Comparison of ENCODE assay signal across 24 cellular contexts in genomic region chr20:4384961-4385360, GRCh38.
"Had no signal": no experiment of that assay in that cellular context is flagged by ENCODE, and none has a peak within 500 bp of the region (broad histone marks: within the 10 kb centered on the region; RNA-seq: fewer than 3 reads in every experiment).

No MANE protein-coding gene starts in this region.

- H3K4me2 ChIP-seq: smooth muscle cell had no signal

- DNase-seq: islet precursor cell; left ventricle myocardium inferior; mesendoderm; naive B cell; natural killer cell; nephron progenitor cell; ovary; right lobe of liver; stimulated activated CD4-positive, alpha-beta T cell treated with anti-CD3 and anti-CD28 coated beads, Interleukin-1b, Interleukin-23, amount 100 ng/mL, for 48 hours; stimulated activated CD4-positive, alpha-beta T cell treated with anti-CD3 and anti-CD28 coated beads, Interleukin-2, amount 100 ng/mL, for 48 hours; stimulated activated CD4-positive, alpha-beta T cell treated with anti-CD3 and anti-CD28 coated beads, Interleukin-4, amount 100 ng/mL, for 4 hours; stimulated activated CD8-positive, alpha-beta memory T cell treated with anti-CD3 and anti-CD28 coated beads, Interleukin-4, amount 100 ng/mL, for 48 hours; stimulated activated naive CD4-positive, alpha-beta T cell treated with Interleukin-2 at 50 U/mL for 16 hours; stimulated activated naive CD8-positive, alpha-beta T cell treated with anti-CD3 and anti-CD28 coated beads, Interleukin-15, amount 100 ng/mL, for 72 hours; substantia nigra; uterus had no signal

- H3K4me1 Mint-ChIP-seq: mesothelial cell of epicardium; naive B cell; natural killer cell; nephron progenitor cell; stimulated activated memory B cell treated with anti-CD40 and anti-IgM and Interleukin-4, amounts not matched to agents 10 μg/mL and 1 μg/mL and 100 μg/mL, for 72 hours; stimulated activated naive CD8-positive, alpha-beta T cell treated with anti-CD3 and anti-CD28 coated beads, Interleukin-15, amount 100 ng/mL, for 72 hours had no signal

- H3K36me3 Mint-ChIP-seq: mesothelial cell of epicardium; naive B cell; stimulated activated memory B cell treated with anti-CD40 and anti-IgM and Interleukin-4, amounts not matched to agents 10 μg/mL and 1 μg/mL and 100 μg/mL, for 72 hours; type B pancreatic cell had no signal

- H3K27me3 Mint-ChIP-seq: progenitor cell of endocrine pancreas had no signal

- H3K27ac ChIP-seq: left ventricle myocardium inferior, ovary, right atrium auricular region, right lobe of liver, tibial nerve, uterus had no signal

- H3K9me3 Mint-ChIP-seq: stimulated activated memory B cell treated with anti-CD40 and anti-IgM and Interleukin-4, amounts not matched to agents 10 μg/mL and 1 μg/mL and 100 μg/mL, for 72 hours; type B pancreatic cell had no signal

- H3K4me3 Mint-ChIP-seq: mesothelial cell of epicardium; natural killer cell; nephron progenitor cell; stimulated activated memory B cell treated with anti-CD40 and anti-IgM and Interleukin-4, amounts not matched to agents 10 μg/mL and 1 μg/mL and 100 μg/mL, for 72 hours; stimulated activated naive CD8-positive, alpha-beta T cell treated with anti-CD3 and anti-CD28 coated beads, Interleukin-15, amount 100 ng/mL, for 72 hours; type B pancreatic cell had no signal

- H3K27ac Mint-ChIP-seq: mesothelial cell of epicardium; natural killer cell; nephron progenitor cell; progenitor cell of endocrine pancreas; stimulated activated memory B cell treated with anti-CD40 and anti-IgM and Interleukin-4, amounts not matched to agents 10 μg/mL and 1 μg/mL and 100 μg/mL, for 72 hours; stimulated activated naive CD8-positive, alpha-beta T cell treated with anti-CD3 and anti-CD28 coated beads, Interleukin-15, amount 100 ng/mL, for 72 hours; type B pancreatic cell had no signal

- H3K4me1 ChIP-seq: left ventricle myocardium inferior, right atrium auricular region, right lobe of liver, tibial nerve, uterus had no signal

- H3K27me3 ChIP-seq: ovary, right atrium auricular region, right lobe of liver, tibial nerve, uterus had no signal

- H3K36me3 ChIP-seq: left ventricle myocardium inferior, ovary, right atrium auricular region, right lobe of liver, tibial nerve, uterus had no signal

- H3K4me3 ChIP-seq: left ventricle myocardium inferior, lung, ovary, right atrium auricular region, right lobe of liver, smooth muscle cell, tibial nerve, uterus had no signal

- ATAC-seq: natural killer cell; right lobe of liver; stimulated activated memory B cell treated with anti-CD40 and anti-IgM and Interleukin-4, amounts not matched to agents 10 μg/mL and 1 μg/mL and 100 μg/mL, for 72 hours; stimulated activated naive CD8-positive, alpha-beta T cell treated with anti-CD3 and anti-CD28 coated beads, Interleukin-15, amount 100 ng/mL, for 72 hours had no signal
